ENCODE assay signal across 28 cellular contexts in the genomic region with DNA sequence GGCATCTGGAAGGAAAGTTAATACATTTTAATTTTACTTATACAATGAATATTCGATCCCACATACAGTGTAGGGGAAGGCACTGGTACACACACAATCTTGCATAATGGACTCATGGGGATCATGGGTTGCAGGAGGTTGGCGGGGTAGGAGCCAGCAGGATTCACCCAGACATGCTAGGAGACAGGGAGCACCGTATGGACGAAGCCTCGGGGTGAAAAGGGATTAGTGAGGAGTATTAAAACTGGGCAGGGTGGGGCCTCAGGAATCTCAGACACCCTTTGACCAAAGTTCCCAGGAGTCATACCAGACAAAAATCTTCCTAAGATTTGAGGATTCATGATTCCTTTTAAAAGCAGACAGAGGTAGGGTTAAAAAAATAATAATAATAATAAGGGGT.
"Had no signal": no experiment of that assay in that cellular context is flagged by ENCODE, and none has a peak within 500 bp of the region (broad histone marks: within the 10 kb centered on the region; RNA-seq: fewer than 3 reads in every experiment).

No MANE protein-coding gene starts in this region.

- H3K9me3 Mint-ChIP-seq: activated CD4-positive, alpha-beta T cell treated with anti-CD3 and anti-CD28 coated beads, Interleukin-2, amount 10 ng/mL, durations not matched to agents 24 days and 14 days; activated naive CD4-positive, alpha-beta T cell treated with anti-CD3 and anti-CD28 coated beads for 36 hours; activated T-helper 17 cell treated with anti-CD3 and anti-CD28 coated beads, Interleukin-2, amount 50 U/mL, for 72 hours; T-helper 1 cell treated with Interleukin-12 subunit alpha and Interleukin-12 subunit beta and Interleukin-4 antibody, amounts not matched to agents 30 μg/mL and 1 μg/mL, for 36 hours had no signal

- ATAC-seq: activated CD8-positive, alpha-beta memory T cell treated with anti-CD3 and anti-CD28 coated beads, Interleukin-2, amount 10 ng/mL, durations not matched to agents 7 days and 5 days; activated T-helper 17 cell treated with anti-CD3 and anti-CD28 coated beads, Interleukin-2, amount 50 U/mL, for 72 hours; PC-3; WTC11 had no signal

- H3K36me3 Mint-ChIP-seq: activated CD8-positive, alpha-beta memory T cell treated with anti-CD3 and anti-CD28 coated beads, Interleukin-2, amount 10 ng/mL, durations not matched to agents 7 days and 5 days; activated naive CD8-positive, alpha-beta T cell; brain had no signal

- DNase-seq: activated CD4-positive, alpha-beta T cell treated with anti-CD3 and anti-CD28 coated beads for 1 hour; activated CD4-positive, alpha-beta T cell treated with anti-CD3 and anti-CD28 coated beads, Interleukin-2, amount 10 ng/mL, durations not matched to agents 24 days and 14 days; activated CD4-positive, alpha-beta T cell treated with anti-CD3 and anti-CD28 coated beads, Interleukin-2, amount 50 U/mL, for 48 hours; activated CD8-positive, alpha-beta memory T cell treated with anti-CD3 and anti-CD28 coated beads, Interleukin-2, amount 10 ng/mL, durations not matched to agents 7 days and 5 days; activated gamma-delta T cell; activated naive CD4-positive, alpha-beta T cell treated with anti-CD3 and anti-CD28 coated beads for 36 hours; activated T-cell treated with anti-CD3 and anti-CD28 coated beads, Interleukin-2, amount 50 U/mL, for 48 hours; amygdala; Karpas-422; NCI-H1105 treated with DMSO at 0.1 percent for 48 hours; NCI-H1436 treated with DMSO at 0.1 percent for 48 hours; NCI-H187 treated with DMSO at 0.1 percent for 48 hours; NCI-H2081 treated with DMSO at 0.1 percent for 48 hours; NCI-H2171; NCI-H226; NCI-H526; NCI-H774; NK-92 treated with Interleukin-12 subunit alpha and Interleukin-12 subunit beta, amount 100 ng/mL, for 24 hours; PC-3; SHP77 treated with DMSO at 0.1 percent for 48 hours had no signal

- H3K27ac Mint-ChIP-seq: activated CD4-positive, alpha-beta T cell treated with anti-CD3 and anti-CD28 coated beads, Interleukin-2, amount 10 ng/mL, durations not matched to agents 24 days and 14 days; activated CD8-positive, alpha-beta memory T cell treated with anti-CD3 and anti-CD28 coated beads, Interleukin-2, amount 10 ng/mL, durations not matched to agents 7 days and 5 days; activated naive CD4-positive, alpha-beta T cell treated with anti-CD3 and anti-CD28 coated beads for 36 hours; activated naive CD8-positive, alpha-beta T cell; activated T-helper 17 cell treated with anti-CD3 and anti-CD28 coated beads, Interleukin-2, amount 50 U/mL, for 72 hours; brain; T-helper 1 cell treated with Interleukin-12 subunit alpha and Interleukin-12 subunit beta and Interleukin-4 antibody, amounts not matched to agents 30 μg/mL and 1 μg/mL, for 36 hours; WTC11 had no signal

- H3K4me1 Mint-ChIP-seq: activated CD4-positive, alpha-beta T cell treated with anti-CD3 and anti-CD28 coated beads, Interleukin-2, amount 10 ng/mL, durations not matched to agents 24 days and 14 days; activated CD8-positive, alpha-beta memory T cell treated with anti-CD3 and anti-CD28 coated beads, Interleukin-2, amount 10 ng/mL, durations not matched to agents 7 days and 5 days; activated T-helper 17 cell treated with anti-CD3 and anti-CD28 coated beads, Interleukin-2, amount 50 U/mL, for 72 hours; central memory CD8-positive, alpha-beta T cell had no signal

- FAIRE-seq: astrocyte, RCC 7860 had no signal

- H3K27me3 Mint-ChIP-seq: brain had no signal

- H3K4me3 Mint-ChIP-seq: activated CD4-positive, alpha-beta T cell treated with anti-CD3 and anti-CD28 coated beads, Interleukin-2, amount 10 ng/mL, durations not matched to agents 24 days and 14 days; activated CD8-positive, alpha-beta memory T cell treated with anti-CD3 and anti-CD28 coated beads, Interleukin-2, amount 10 ng/mL, durations not matched to agents 7 days and 5 days; activated naive CD4-positive, alpha-beta T cell treated with anti-CD3 and anti-CD28 coated beads for 36 hours; activated naive CD8-positive, alpha-beta T cell; activated T-helper 17 cell treated with anti-CD3 and anti-CD28 coated beads, Interleukin-2, amount 50 U/mL, for 72 hours; brain; central memory CD8-positive, alpha-beta T cell; T-helper 1 cell treated with Interleukin-12 subunit alpha and Interleukin-12 subunit beta and Interleukin-4 antibody, amounts not matched to agents 30 μg/mL and 1 μg/mL, for 36 hours; WTC11 had no signal
